ENCODE assay signal across 1 cellular context in the genomic region with DNA sequence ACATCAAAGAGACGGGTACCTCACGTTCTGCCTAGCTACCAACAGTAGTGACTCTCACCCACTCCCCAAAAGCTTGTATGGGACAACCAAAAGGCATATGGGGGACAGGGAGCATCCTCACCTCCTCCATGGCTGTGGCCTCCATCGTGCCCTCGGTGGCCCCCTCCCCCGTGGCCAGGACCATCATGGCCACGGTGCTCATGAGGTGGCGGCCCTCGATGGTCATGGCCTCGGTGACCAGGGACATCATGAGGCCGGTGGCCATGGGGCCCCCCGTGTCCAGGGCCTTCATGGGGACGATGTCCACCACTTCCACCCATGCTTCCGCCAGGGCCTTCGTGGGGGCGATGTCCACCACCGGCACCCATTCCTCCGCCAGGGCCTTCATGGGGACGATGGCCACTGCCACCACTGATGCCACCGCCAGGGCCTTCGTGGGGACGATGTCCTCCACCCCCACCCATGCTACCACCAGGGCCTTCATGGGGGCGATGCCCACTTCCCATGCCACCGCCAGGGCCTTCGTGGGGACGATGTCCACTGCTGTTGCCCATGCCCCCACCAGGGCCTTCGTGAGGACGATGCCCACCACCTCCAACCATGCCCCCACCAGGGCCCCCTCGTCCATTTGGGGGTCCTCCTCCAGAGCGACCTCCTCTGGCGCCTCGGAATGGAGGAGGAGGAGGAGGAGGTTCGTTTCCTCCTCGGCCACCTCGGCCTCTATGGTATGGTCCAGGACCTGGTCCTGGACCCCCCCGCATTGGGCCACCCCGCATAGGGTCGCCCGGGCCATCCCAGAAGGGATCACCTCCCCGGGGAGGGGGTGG.
TF ChIP-seq lines count a peak whose summit lies in the region.

No MANE protein-coding gene starts in this region.

TF ChIP-seq in HEK293, 187 proteins besides CTCF, POLR2A, EP300 and RAD21 (continued from another document):
- TF ChIP-seq GLIS2 (tag by site-specific recombination; IDR thresholded peaks at IDR 0.05), result peak; percentile 77
